21 cellular contexts compared by ENCODE assay signal in the genomic region with DNA sequence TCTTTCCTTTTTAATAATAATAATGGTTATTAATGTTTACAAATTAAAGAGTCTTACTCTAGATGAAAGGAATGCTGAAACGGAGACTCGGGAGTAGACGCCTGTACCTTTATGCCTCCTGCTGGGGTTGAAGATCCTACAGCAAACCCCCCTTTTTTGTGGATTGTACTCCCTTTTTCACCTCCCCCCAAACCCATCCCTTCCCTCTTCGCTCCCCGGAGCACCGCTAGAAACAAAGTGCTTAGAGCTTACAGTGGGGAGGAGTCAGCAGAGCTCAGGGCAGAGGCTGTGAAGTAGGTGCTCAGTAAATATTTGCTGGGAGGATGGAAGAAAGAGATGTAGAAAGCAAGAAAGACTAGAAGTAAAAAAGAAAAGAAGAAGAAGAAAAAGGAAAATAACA.
A peak's percentile ranks its signal among the peaks of the same experiment; 100 is the strongest.
DNase-seq lines count a peak whose midpoint lies in the region; ATAC-seq and TF ChIP-seq lines count a peak whose summit lies in the region.
"Had no signal": no experiment of that assay in that cellular context is flagged by ENCODE, and none has a peak within 500 bp of the region (broad histone marks: within the 10 kb centered on the region; RNA-seq: fewer than 3 reads in every experiment).

No MANE protein-coding gene starts in this region.

- no peak for TF ChIP-seq CTCF in neural cell (IDR thresholded peaks at IDR 0.05; ENCODE audit: poor library complexity, severe bottlenecking)
- TF ChIP-seq CTCF in foreskin fibroblast (IDR thresholded peaks at IDR 0.05; ENCODE audit: low read depth, low read length): no peak

- peak overlapping the region; percentile 25; the same call in 1 of the 2 replicates for H3K9ac ChIP-seq in ES-I3 (ENCODE audit: low read depth, low read length)
- H3K9ac ChIP-seq in neural cell (ENCODE audit: low read length): no peak overlapping the region
- H3K9ac ChIP-seq: BLaER1 had no signal

- no peak overlapping the region for H2AFZ ChIP-seq in neural cell (ENCODE audit: low read depth, low read length)

- no peaks in the 10 kb centered on the region for H3K9me3 ChIP-seq in ES-I3 (ENCODE audit: control insufficient read depth, insufficient read depth, low read length)
- H3K9me3 ChIP-seq in neural cell (ENCODE audit: low read length): no peaks in the 10 kb centered on the region
- H3K9me3 ChIP-seq: A549, BLaER1 had no signal

- H3K9me2 ChIP-seq in neural cell (ENCODE audit: insufficient read depth, low read length): no peaks in the 10 kb centered on the region

- H3K4me3 ChIP-seq in neural cell (ENCODE audit: low read length): peak overlapping the region; percentile 47
- no peak overlapping the region for H3K4me3 ChIP-seq in foreskin fibroblast (ENCODE audit: low read depth in 1 of 2, low read length in 2 of 2)
- H3K4me3 ChIP-seq: A549, BLaER1, K562 had no signal

- intact Hi-C loops in Right ventricle myocardium superior (cut with DNase I): no loop called here

- H3K27ac ChIP-seq in neural cell (ENCODE audit: low read length): peak overlapping the region; percentile 63
- H3K27ac ChIP-seq: A549, BLaER1 had no signal

- TF ChIP-seq RAD21 in neural cell (conservative IDR thresholded peaks at IDR 0.05): no peak

- H3K4me1 ChIP-seq in ES-I3 (ENCODE audit: insufficient read depth, low read length): peaks cover 11% of the 10 kb centered on the region
- H3K4me1 ChIP-seq: A549 had no signal

- no peaks in the 10 kb centered on the region for H3F3A ChIP-seq in neural cell (ENCODE audit: insufficient read depth, low read length, poor library complexity, severe bottlenecking)

- H3K79me2 ChIP-seq in neural cell (replicated peaks; ENCODE audit: insufficient read depth, low read length): no peaks in the 10 kb centered on the region

- H3K36me3 ChIP-seq in ES-I3 (ENCODE audit: insufficient read depth, low read length) (no peaks in the 10 kb centered on the region), neural cell (ENCODE audit: insufficient read depth, low read length) (no peaks in the 10 kb centered on the region)
- H3K36me3 ChIP-seq: BLaER1 had no signal

- no peak for TF ChIP-seq EP300 in neural cell (conservative IDR thresholded peaks at IDR 0.05; ENCODE audit: poor library complexity, severe bottlenecking)

- H3K4me2 ChIP-seq in neural cell (ENCODE audit: low read length): no peak overlapping the region
- H3K4me2 ChIP-seq: A549 had no signal

- H3K27me3 ChIP-seq in neural cell (ENCODE audit: insufficient read depth, low read depth, low read length): no peaks in the 10 kb centered on the region
- H3K27me3 ChIP-seq: BLaER1 had no signal

- no peak for ATAC-seq in Right ventricle myocardium superior (ENCODE audit: poor library complexity)
- ATAC-seq: A549, K562, SK-N-SH treated with all-trans-retinoic acid at 6 μM for 48 hours, T-cell had no signal

- no peaks in the 10 kb centered on the region for H4K20me1 ChIP-seq in neural cell (ENCODE audit: insufficient read depth)
- H4K20me1 ChIP-seq: BLaER1 had no signal

- DNase-seq in NCI-H146 (lab: John Stamatoyannopoulos, UW): peak; percentile 32
- DNase-seq in NCI-H146 treated with DMSO at 0.1 percent for 48 hours (lab: John Stamatoyannopoulos, UW; ENCODE audit: unreplicated experiment): no peak
- DNase-seq in NCI-H69 (lab: John Stamatoyannopoulos, UW): peak; percentile 31
- no peak for DNase-seq in Right ventricle myocardium superior
- no peak for DNase-seq in foreskin fibroblast
- DNase-seq: CD4-positive, alpha-beta memory T cell; DND-41; HFFc6; NCI-H2081; NCI-H226; NCI-H526; NK-92 treated with Interleukin-12 subunit alpha and Interleukin-12 subunit beta, amount 100 ng/mL, for 24 hours; RPMI8226; SIG-M5; T-cell had no signal

TF ChIP-seq in neural cell, 6 proteins besides CTCF, POLR2A, EP300 and RAD21:
- no peak for TF ChIP-seq SMC3 (conservative IDR thresholded peaks at IDR 0.05; ENCODE audit: poor library complexity)
- no peak for TF ChIP-seq TAF1 (IDR thresholded peaks at IDR 0.05; ENCODE audit: low read depth)
- TF ChIP-seq EZH2 (IDR thresholded peaks at IDR 0.05; ENCODE audit: borderline replicate concordance, insufficient read depth, low read length, poor library complexity, severe bottlenecking): no peak
- no peak for TF ChIP-seq MXI1 (conservative IDR thresholded peaks at IDR 0.05; ENCODE audit: poor library complexity, severe bottlenecking)
- TF ChIP-seq, protein P1, sequence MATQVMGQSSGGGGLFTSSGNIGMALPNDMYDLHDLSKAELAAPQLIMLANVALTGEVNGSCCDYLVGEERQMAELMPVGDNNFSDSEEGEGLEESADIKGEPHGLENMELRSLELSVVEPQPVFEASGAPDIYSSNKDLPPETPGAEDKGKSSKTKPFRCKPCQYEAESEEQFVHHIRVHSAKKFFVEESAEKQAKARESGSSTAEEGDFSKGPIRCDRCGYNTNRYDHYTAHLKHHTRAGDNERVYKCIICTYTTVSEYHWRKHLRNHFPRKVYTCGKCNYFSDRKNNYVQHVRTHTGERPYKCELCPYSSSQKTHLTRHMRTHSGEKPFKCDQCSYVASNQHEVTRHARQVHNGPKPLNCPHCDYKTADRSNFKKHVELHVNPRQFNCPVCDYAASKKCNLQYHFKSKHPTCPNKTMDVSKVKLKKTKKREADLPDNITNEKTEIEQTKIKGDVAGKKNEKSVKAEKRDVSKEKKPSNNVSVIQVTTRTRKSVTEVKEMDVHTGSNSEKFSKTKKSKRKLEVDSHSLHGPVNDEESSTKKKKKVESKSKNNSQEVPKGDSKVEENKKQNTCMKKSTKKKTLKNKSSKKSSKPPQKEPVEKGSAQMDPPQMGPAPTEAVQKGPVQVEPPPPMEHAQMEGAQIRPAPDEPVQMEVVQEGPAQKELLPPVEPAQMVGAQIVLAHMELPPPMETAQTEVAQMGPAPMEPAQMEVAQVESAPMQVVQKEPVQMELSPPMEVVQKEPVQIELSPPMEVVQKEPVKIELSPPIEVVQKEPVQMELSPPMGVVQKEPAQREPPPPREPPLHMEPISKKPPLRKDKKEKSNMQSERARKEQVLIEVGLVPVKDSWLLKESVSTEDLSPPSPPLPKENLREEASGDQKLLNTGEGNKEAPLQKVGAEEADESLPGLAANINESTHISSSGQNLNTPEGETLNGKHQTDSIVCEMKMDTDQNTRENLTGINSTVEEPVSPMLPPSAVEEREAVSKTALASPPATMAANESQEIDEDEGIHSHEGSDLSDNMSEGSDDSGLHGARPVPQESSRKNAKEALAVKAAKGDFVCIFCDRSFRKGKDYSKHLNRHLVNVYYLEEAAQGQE (IDR thresholded peaks at IDR 0.05; ENCODE audit: borderline replicate concordance): no peak
- no peak for TF ChIP-seq POLR2AphosphoS5 (IDR thresholded peaks at IDR 0.05)

Comparison
In these comparisons a context has a peak if more than half of its experiments do, and no peak if none do; other contexts are left out.
1. DNase-seq: peak in NCI-H146 (single experiment) and NCI-H69 (single experiment); none in NCI-H146 treated with DMSO at 0.1 percent for 48 hours (single experiment), Right ventricle myocardium superior (single experiment) and foreskin fibroblast (0 of 2).